Comparison of ENCODE assay signal across 24 cellular contexts in genomic region chr1:111196213-111196612, GRCh38. TPM values are rescaled to one million over a fixed set of nuclear protein-coding genes. Genes with fewer than 3 reads are reported as not detected.
DNase-seq lines count a peak whose midpoint lies in the region; ATAC-seq and TF ChIP-seq lines count a peak whose summit lies in the region.
"Had no signal": no experiment of that assay in that cellular context is flagged by ENCODE, and none has a peak within 500 bp of the region (broad histone marks: within the 10 kb centered on the region; RNA-seq: fewer than 3 reads in every experiment).

No MANE protein-coding gene starts in this region.

- H3K4me3 ChIP-seq in CD4-positive, alpha-beta memory T cell (ENCODE audit: low read length in 2 of 2) = peak overlapping the region; percentile 87 to 90
- peak overlapping the region; percentile 66; the same call in 1 of the 2 replicates for H3K4me3 ChIP-seq in GM12864 (ENCODE audit: low read depth, low read length)
- H3K4me3 ChIP-seq: GM23248, right lobe of liver, SK-N-MC had no signal

- peaks cover 87 to 98% of the 10 kb centered on the region in 2 donors for H3K36me3 Mint-ChIP-seq in CD4-positive, alpha-beta memory T cell
- H3K36me3 Mint-ChIP-seq in activated naive CD8-positive, alpha-beta T cell = peaks cover 38% of the 10 kb centered on the region
- peaks cover 56 to 87% (median 82%) of the 10 kb centered on the region in 3 donors for H3K36me3 Mint-ChIP-seq in naive thymus-derived CD8-positive, alpha-beta T cell
- H3K36me3 Mint-ChIP-seq: brain had no signal

- H3K4me1 Mint-ChIP-seq in CD4-positive, alpha-beta memory T cell = peaks cover 62 to 96% (median 73%) of the 10 kb centered on the region in 4 donors
- peaks cover 78% of the 10 kb centered on the region for H3K4me1 Mint-ChIP-seq in activated naive CD8-positive, alpha-beta T cell (ENCODE audit: low read depth)
- peaks cover 58 to 95% (median 74%) of the 10 kb centered on the region in 4 donors for H3K4me1 Mint-ChIP-seq in naive thymus-derived CD8-positive, alpha-beta T cell
- H3K4me1 Mint-ChIP-seq: brain had no signal

- peaks cover 78% of the 10 kb centered on the region for H3K4me1 ChIP-seq in CD4-positive, alpha-beta memory T cell (ENCODE audit: insufficient read depth, low read length)

- peak overlapping the region; percentile 84 for H3K27ac ChIP-seq in CD4-positive, alpha-beta memory T cell (ENCODE audit: low read depth, low read length)
- H3K27ac ChIP-seq: epithelial cell of prostate, GM23248, SK-N-MC, suprapubic skin had no signal

- peak overlapping the region; percentile 92 to 98 (median 97) for H3K27ac Mint-ChIP-seq in CD4-positive, alpha-beta memory T cell
- peak overlapping the region; percentile 100 for H3K27ac Mint-ChIP-seq in activated naive CD8-positive, alpha-beta T cell
- H3K27ac Mint-ChIP-seq in naive thymus-derived CD8-positive, alpha-beta T cell = peak overlapping the region; percentile 78 to 99 (median 96)
- H3K27ac Mint-ChIP-seq: brain had no signal

- H3K4me3 Mint-ChIP-seq in CD4-positive, alpha-beta memory T cell = peak overlapping the region; percentile 99 to 100 (median 100)
- H3K4me3 Mint-ChIP-seq in activated naive CD8-positive, alpha-beta T cell = peak overlapping the region; percentile 100
- peak overlapping the region; percentile 96 to 100 (median 99) for H3K4me3 Mint-ChIP-seq in naive thymus-derived CD8-positive, alpha-beta T cell
- H3K4me3 Mint-ChIP-seq: brain had no signal

- H3K9me3 Mint-ChIP-seq in CD4-positive, alpha-beta memory T cell = peaks cover 0 to 2% (median 0%) of the 10 kb centered on the region in 8 donors
- no peaks in the 10 kb centered on the region for H3K9me3 Mint-ChIP-seq in activated naive CD8-positive, alpha-beta T cell (ENCODE audit: low read depth)
- H3K9me3 Mint-ChIP-seq in naive thymus-derived CD8-positive, alpha-beta T cell = no peaks in the 10 kb centered on the region
- H3K9me3 Mint-ChIP-seq: brain had no signal

- CTCF ChIA-PET in CD4-positive, alpha-beta memory T cell (lab: Charles Lee; ENCODE audit: partially characterized antibody) = interaction anchor here (0.7 to 19.0 kb wide), 10 partner anchors 13 to 245 kb away, joined by 3 to 623 read pairs (median 4); partner anchors contain the start of gene CHI3L2

- no peaks in the 10 kb centered on the region for H3K27me3 ChIP-seq in CD4-positive, alpha-beta memory T cell (ENCODE audit: insufficient read depth, low read length)
- H3K27me3 ChIP-seq: right lobe of liver, suprapubic skin had no signal

- intact Hi-C loops in CD4-positive, alpha-beta memory T cell (cut with micrococcal nuclease) = loop anchor here (2.0 to 5.0 kb wide), 3 partner anchors 27 to 245 kb away; no protein-coding TSS in a partner anchor

- no peak for ATAC-seq in naive thymus-derived CD8-positive, alpha-beta T cell
- no peak for ATAC-seq in HG03025 (IDR thresholded peaks at IDR 0.05; ENCODE audit: low FRiP score, unreplicated experiment)
- ATAC-seq: left colon, Panc1, right lobe of liver had no signal

- POLR2A ChIA-PET in CD4-positive, alpha-beta memory T cell (lab: Charles Lee; ENCODE audit: partially characterized antibody) = interaction anchor here (1.4 to 18.1 kb wide), 6 partner anchors 10 to 150 kb away, joined by 3 to 1434 read pairs (median 10); partner anchors contain the start of genes CEPT1, CHI3L2 and DRAM2
- POLR2A ChIA-PET in naive thymus-derived CD8-positive, alpha-beta T cell (lab: Charles Lee) = interaction anchor here (0.5 to 20.0 kb wide), 10 partner anchors 8 to 307 kb away, joined by 3 to 1200 read pairs (median 4); partner anchors contain the start of genes ADORA3, CEPT1, CHI3L2 and DRAM2

- H3K36me3 ChIP-seq in CD4-positive, alpha-beta memory T cell (ENCODE audit: insufficient read depth, low read length) = peaks cover 74% of the 10 kb centered on the region

- TF ChIP-seq CTCF in GM12864 (IDR thresholded peaks at IDR 0.05; ENCODE audit: low read depth, low read length, missing control alignments) = no peak

- H3K9me3 ChIP-seq in CD4-positive, alpha-beta memory T cell (ENCODE audit: control insufficient read depth in 1 of 2, low read length in 2 of 2) = no peaks in the 10 kb centered on the region
- H3K9me3 ChIP-seq: right lobe of liver, suprapubic skin had no signal

- H3K27me3 Mint-ChIP-seq in CD4-positive, alpha-beta memory T cell = no peaks in the 10 kb centered on the region
- H3K27me3 Mint-ChIP-seq in activated naive CD8-positive, alpha-beta T cell = no peaks in the 10 kb centered on the region
- H3K27me3 Mint-ChIP-seq in naive thymus-derived CD8-positive, alpha-beta T cell = no peaks in the 10 kb centered on the region

- no peak for DNase-seq in CD4-positive, alpha-beta memory T cell
- no peak for DNase-seq in GM12864 (ENCODE audit: low read depth)
- no peak for DNase-seq in naive thymus-derived CD8-positive, alpha-beta T cell
- no peak for DNase-seq in NCI-H2107 (lab: John Stamatoyannopoulos, UW)
- DNase-seq in HUDEP-2 (lab: John Stamatoyannopoulos, UW; ENCODE audit: unreplicated experiment in 76 of 76) = no peak
- DNase-seq: activated CD4-positive, alpha-beta T cell treated with anti-CD3 and anti-CD28 coated beads, Interleukin-2, amount 50 U/mL, for 48 hours; activated gamma-delta T cell treated with Interleukin-2 at 50 U/mL for 16 hours; cortex of kidney; DMS 273 treated with DMSO at 0.1 percent for 48 hours; foreskin melanocyte; GM23248; KG1; left colon; NCI-H1092; NCI-H774; right lobe of liver had no signal

RNA-seq across cellular contexts. Expression of gene DENND2D, which starts 4.2 kb away (rescaled TPM):
- 100 to 1,000 TPM; 284 TPM for total RNA-seq in CD4-positive, alpha-beta memory T cell
- polyA plus RNA-seq in CD4-positive, alpha-beta memory T cell = 100 to 1,000 TPM; 125 to 221 TPM
- total RNA-seq in naive thymus-derived CD8-positive, alpha-beta T cell = 100 to 1,000 TPM; 274 to 289 TPM
- polyA plus RNA-seq in naive thymus-derived CD8-positive, alpha-beta T cell = 100 to 1,000 TPM; 161 to 395 (median 225) TPM
- total RNA-seq: osteocyte had no signal

RNA-seq across cellular contexts. Expression of gene CHI3L2, which starts 31.3 kb away (rescaled TPM):
- 1 to 10 TPM; 1.7 to 1.9 TPM for total RNA-seq in CD4-positive, alpha-beta memory T cell
- polyA plus RNA-seq in CD4-positive, alpha-beta memory T cell = 10 to 100 TPM; 15.6 to 18.2 TPM
- 1 to 10 TPM; 5.7 to 6.5 TPM for total RNA-seq in naive thymus-derived CD8-positive, alpha-beta T cell
- 10 to 100 TPM; 45.4 to 69.0 (median 48.6) TPM for polyA plus RNA-seq in naive thymus-derived CD8-positive, alpha-beta T cell
- total RNA-seq: GM23248, osteocyte had no signal

RNA-seq across cellular contexts. Expression of gene CEPT1, which starts 56.2 kb away (rescaled TPM):
- total RNA-seq in CD4-positive, alpha-beta memory T cell = 10 to 100 TPM; 49.1 to 49.6 TPM
- polyA plus RNA-seq in CD4-positive, alpha-beta memory T cell = 10 to 100 TPM; 18.4 to 33.3 TPM
- 10 to 100 TPM; 55.9 to 59.9 TPM for total RNA-seq in naive thymus-derived CD8-positive, alpha-beta T cell
- 10 to 100 TPM; 18.0 to 28.6 (median 27.2) TPM for polyA plus RNA-seq in naive thymus-derived CD8-positive, alpha-beta T cell

RNA-seq across cellular contexts. Expression of gene DRAM2, which starts 56.3 kb away (rescaled TPM):
- total RNA-seq in CD4-positive, alpha-beta memory T cell = 10 to 100 TPM; 37.5 to 38.8 TPM
- 100 to 1,000 TPM in 1 of 2 donors, 10 to 100 TPM in 1; 77.1 to 101 TPM for polyA plus RNA-seq in CD4-positive, alpha-beta memory T cell
- total RNA-seq in naive thymus-derived CD8-positive, alpha-beta T cell = 10 to 100 TPM; 50.5 to 51.3 TPM
- polyA plus RNA-seq in naive thymus-derived CD8-positive, alpha-beta T cell = 10 to 100 TPM; 84.3 to 95.3 (median 91.2) TPM
